8 cellular contexts compared by ENCODE assay signal in the genomic region with DNA sequence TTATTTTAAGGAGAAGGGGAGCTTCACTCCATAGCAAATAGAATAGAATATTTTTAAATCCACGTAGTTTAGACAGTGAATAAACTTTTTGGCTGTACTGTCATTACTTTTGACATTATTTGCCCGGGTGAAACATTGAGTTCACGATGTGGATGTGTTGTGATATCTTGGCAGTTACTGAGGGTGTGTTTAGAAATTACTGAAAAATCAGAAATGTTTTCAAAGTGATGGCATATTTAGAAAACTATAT. TPM values are rescaled to one million over a fixed set of nuclear protein-coding genes. Genes with fewer than 3 reads are reported as not detected.
A peak's percentile ranks its signal among the peaks of the same experiment; 100 is the strongest.
DNase-seq lines count a peak whose midpoint lies in the region; ATAC-seq, FAIRE-seq and TF ChIP-seq lines count a peak whose summit lies in the region.

No MANE protein-coding gene starts in this region.

- WGBS in SK-N-SH (ENCODE audit: low lambda C conversion rate): 9% methylated on average over 3 of the region's 3 CpGs

- H3K27me3 ChIP-seq in SK-N-SH (ENCODE audit: insufficient read depth) (no peaks in the 10 kb centered on the region), keratinocyte (ENCODE audit: control insufficient read depth, extremely low read depth, insufficient read depth, low read length) (no peaks in the 10 kb centered on the region), foreskin keratinocyte (no peaks in the 10 kb centered on the region)

- H3K9me3 Mint-ChIP-seq in activated naive CD8-positive, alpha-beta T cell treated with anti-CD3 and anti-CD28 coated beads, Interleukin-2, amount 10 ng/mL, durations not matched to agents 7 days and 5 days: no peaks in the 10 kb centered on the region

- H3K4me1 ChIP-seq in SK-N-SH (ENCODE audit: control insufficient read depth in 1 of 2, insufficient read depth in 2 of 2, low read depth in 1 of 2, low read length in 1 of 2): peaks cover 0 to 15% of the 10 kb centered on the region in 2 experiments; a peak in 2 of 4 replicates
- peaks cover 4% of the 10 kb centered on the region for H3K4me1 ChIP-seq in keratinocyte (ENCODE audit: control insufficient read depth, extremely low read depth, insufficient read depth, low read length)
- H3K4me1 ChIP-seq in foreskin keratinocyte: peaks cover 6% of the 10 kb centered on the region

- peak overlapping the region; percentile 91 for H2AFZ ChIP-seq in SK-N-SH (ENCODE audit: low read depth)
- peak overlapping the region; percentile 97 for H2AFZ ChIP-seq in keratinocyte (ENCODE audit: control insufficient read depth, low read length)

- H3K27ac Mint-ChIP-seq in activated naive CD8-positive, alpha-beta T cell treated with anti-CD3 and anti-CD28 coated beads, Interleukin-2, amount 10 ng/mL, durations not matched to agents 7 days and 5 days: peak overlapping the region; percentile 91

- DNase-seq in SK-N-SH (no peak), keratinocyte (ENCODE audit: low read depth, low spot score) (no peak), substantia nigra (lab: John Stamatoyannopoulos, UW) (no peak), middle frontal gyrus (ENCODE audit: extremely low spot score, low spot score) (no peak), foreskin keratinocyte (no peak), H4 (ENCODE audit: low spot score) (no peak)
- no peak for DNase-seq in activated naive CD8-positive, alpha-beta T cell treated with anti-CD3 and anti-CD28 coated beads, Interleukin-2, amount 10 ng/mL, durations not matched to agents 7 days and 5 days

- ATAC-seq in SK-N-SH treated with all-trans-retinoic acid at 6 μM for 48 hours (no peak), foreskin keratinocyte (no peak)
- no peak for ATAC-seq in activated naive CD8-positive, alpha-beta T cell treated with anti-CD3 and anti-CD28 coated beads, Interleukin-2, amount 10 ng/mL, durations not matched to agents 7 days and 5 days (ENCODE audit: low read depth)

- no peak for FAIRE-seq in keratinocyte (lab: Jason Lieb, UNC)

- peaks cover 6 to 9% of the 10 kb centered on the region in 2 experiments for H3K36me3 ChIP-seq in SK-N-SH (replicated peaks in 1 of 2; ENCODE audit: control insufficient read depth in 1 of 2, insufficient read depth in 2 of 2, low read length in 1 of 2)
- H3K36me3 ChIP-seq in keratinocyte (ENCODE audit: control insufficient read depth in 2 of 2, extremely low read depth in 1 of 2, insufficient read depth in 2 of 2, low read length in 2 of 2): peaks cover 0 to 4% of the 10 kb centered on the region in 2 experiments

- POLR2A ChIA-PET in SK-N-SH (lab: Yijun Ruan, JAX): interaction anchor here (0.6 kb wide), 1 partner anchor 266 kb away, joined by 3 read pairs; no protein-coding TSS in a partner anchor
- POLR2A ChIA-PET in activated naive CD8-positive, alpha-beta T cell treated with anti-CD3 and anti-CD28 coated beads, Interleukin-2, amount 10 ng/mL, durations not matched to agents 7 days and 5 days (lab: Charles Lee): interaction anchor here (0.8 to 2.5 kb wide), 2 partner anchors 120 to 123 kb away, joined by 4 to 34 read pairs; a partner anchor contains a TSS

- CTCF ChIA-PET in SK-N-SH (lab: Yijun Ruan, JAX): interaction anchor here (0.9 to 3.2 kb wide), 3 partner anchors 17 to 25 kb away, joined by 4 to 21 read pairs (median 5); no protein-coding TSS in a partner anchor

- peak overlapping the region; percentile 91 for H3K4me3 Mint-ChIP-seq in activated naive CD8-positive, alpha-beta T cell treated with anti-CD3 and anti-CD28 coated beads, Interleukin-2, amount 10 ng/mL, durations not matched to agents 7 days and 5 days

- no peak for TF ChIP-seq EP300 in SK-N-SH (IDR thresholded peaks at IDR 0.05; ENCODE audit: borderline replicate concordance in 1 of 2, low read depth in 1 of 2, low read length in 1 of 2)

- dilution Hi-C loops in keratinocyte (cut with MboI; ENCODE audit: extremely low pct_ligation_motif_present, low sequenced_read_pairs): no loop called here

- no peaks in the 10 kb centered on the region for H3K9me2 ChIP-seq in SK-N-SH

- H4K20me1 ChIP-seq in SK-N-SH (ENCODE audit: insufficient read depth) (no peaks in the 10 kb centered on the region), keratinocyte (ENCODE audit: control insufficient read depth, extremely low read depth, insufficient read depth, low read length) (no peaks in the 10 kb centered on the region)

- H3K9me1 ChIP-seq in keratinocyte (ENCODE audit: control insufficient read depth, extremely low read depth, insufficient read depth, low read length): no peaks in the 10 kb centered on the region

- H3K9me3 ChIP-seq in SK-N-SH (no peaks in the 10 kb centered on the region), keratinocyte (ENCODE audit: control insufficient read depth, low read depth, low read length) (no peaks in the 10 kb centered on the region)

- peaks cover 3% of the 10 kb centered on the region for H3F3A ChIP-seq in SK-N-SH (replicated peaks; ENCODE audit: insufficient read depth)

- H3K27ac ChIP-seq in SK-N-SH (ENCODE audit: low read depth in 2 of 2, low read length in 1 of 2) (peak overlapping the region; percentile 55 to 79; a peak in 3 of 4 replicates), keratinocyte (ENCODE audit: control insufficient read depth, insufficient read depth, low read length) (peak overlapping the region; percentile 86), substantia nigra (ENCODE audit: low read depth, low read length, poor library complexity, severe bottlenecking) (peak overlapping the region; percentile 85), foreskin keratinocyte (no peak overlapping the region)

- no peaks in the 10 kb centered on the region for H3K27me3 Mint-ChIP-seq in activated naive CD8-positive, alpha-beta T cell treated with anti-CD3 and anti-CD28 coated beads, Interleukin-2, amount 10 ng/mL, durations not matched to agents 7 days and 5 days

- H3K4me3 ChIP-seq in SK-N-SH (ENCODE audit: low read depth in 2 of 2, low read length in 1 of 2): peak overlapping the region; percentile 92 to 95
- H3K4me3 ChIP-seq in keratinocyte (ENCODE audit: control insufficient read depth in 2 of 3, extremely low read depth in 1 of 3, insufficient read depth in 2 of 3, low read depth in 1 of 3, low read length in 3 of 3): peak overlapping the region; percentile 77 to 93 (median 86)

- H3K9ac ChIP-seq in SK-N-SH (peak overlapping the region; percentile 70; the same call in 1 of the 2 replicates), keratinocyte (ENCODE audit: control insufficient read depth, extremely low read depth, insufficient read depth, low read length) (peak overlapping the region; percentile 90)

- H3K4me1 Mint-ChIP-seq in activated naive CD8-positive, alpha-beta T cell treated with anti-CD3 and anti-CD28 coated beads, Interleukin-2, amount 10 ng/mL, durations not matched to agents 7 days and 5 days: peaks cover 22% of the 10 kb centered on the region

- no peak for TF ChIP-seq CTCF in SK-N-SH (IDR thresholded peaks at IDR 0.05)
- no peak for TF ChIP-seq CTCF in keratinocyte (optimal IDR thresholded peaks at IDR 0.05 in 1 of 3, IDR thresholded peaks at IDR 0.05 in 1 of 3, conservative IDR thresholded peaks at IDR 0.05 in 1 of 3; ENCODE audit: extremely low read depth in 1 of 3, insufficient read depth in 2 of 3, low read length in 3 of 3)
- no peak for TF ChIP-seq CTCF in foreskin keratinocyte (conservative IDR thresholded peaks at IDR 0.05)

- H3K4me2 ChIP-seq in SK-N-SH (peak overlapping the region; percentile 78), keratinocyte (ENCODE audit: control insufficient read depth, extremely low read depth, insufficient read depth, low read depth, low read length) (peak overlapping the region; percentile 91)

- peaks cover 3% of the 10 kb centered on the region for H3K36me3 Mint-ChIP-seq in activated naive CD8-positive, alpha-beta T cell treated with anti-CD3 and anti-CD28 coated beads, Interleukin-2, amount 10 ng/mL, durations not matched to agents 7 days and 5 days

- H3K79me2 ChIP-seq in SK-N-SH (ENCODE audit: insufficient read depth) (peaks cover 39% of the 10 kb centered on the region), keratinocyte (ENCODE audit: control insufficient read depth, insufficient read depth, low read length) (peaks cover 39% of the 10 kb centered on the region)

- no peak for TF ChIP-seq RAD21 in SK-N-SH (IDR thresholded peaks at IDR 0.05; ENCODE audit: low read length)

TF ChIP-seq in SK-N-SH, 30 proteins besides CTCF, POLR2A, EP300 and RAD21 (continues in another document):
- TF ChIP-seq MEF2A (IDR thresholded peaks at IDR 0.05; ENCODE audit: borderline replicate concordance, low read depth): no peak
- TF ChIP-seq, protein P1, sequence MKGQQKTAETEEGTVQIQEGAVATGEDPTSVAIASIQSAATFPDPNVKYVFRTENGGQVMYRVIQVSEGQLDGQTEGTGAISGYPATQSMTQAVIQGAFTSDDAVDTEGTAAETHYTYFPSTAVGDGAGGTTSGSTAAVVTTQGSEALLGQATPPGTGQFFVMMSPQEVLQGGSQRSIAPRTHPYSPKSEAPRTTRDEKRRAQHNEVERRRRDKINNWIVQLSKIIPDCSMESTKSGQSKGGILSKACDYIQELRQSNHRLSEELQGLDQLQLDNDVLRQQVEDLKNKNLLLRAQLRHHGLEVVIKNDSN (IDR thresholded peaks at IDR 0.05; ENCODE audit: borderline replicate concordance, low read depth): no peak

RNA-seq across cellular contexts. Expression of a gene that starts 0.8 kb away (rescaled TPM):
- polyA plus RNA-seq in SK-N-SH (2012; rRNA removed): 62.5 and 231 TPM in 2 replicates
- polyA plus RNA-seq in SK-N-SH (2012; cell fraction: cytosol; rRNA removed): 145 and 212 TPM in 2 replicates
- polyA plus RNA-seq in SK-N-SH (2012; cell fraction: nucleus; rRNA removed): 154 and 190 TPM in 2 replicates
- 10 to 100 TPM; 32.4 to 33.0 TPM for total RNA-seq in activated naive CD8-positive, alpha-beta T cell treated with anti-CD3 and anti-CD28 coated beads, Interleukin-2, amount 10 ng/mL, durations not matched to agents 7 days and 5 days
- polyA plus RNA-seq in keratinocyte: 97.7 to 324 TPM (median 116 TPM) in 3 replicates
- polyA plus RNA-seq in keratinocyte (2011; ENCODE audit: low read depth): 16.5 TPM
- polyA plus RNA-seq in keratinocyte (2011; cell fraction: cytosol; rRNA removed): 189 and 285 TPM in 2 replicates
- polyA plus RNA-seq in keratinocyte (2011; cell fraction: nucleus; rRNA removed): 252 and 266 TPM in 2 replicates
- 84.0 and 154 TPM in 2 replicates for polyA plus RNA-seq in keratinocyte (2012; ENCODE audit: low replicate concordance)
- 24.0 to 149 TPM (median 97.5 TPM) in 3 replicates for polyA minus RNA-seq in keratinocyte
- 31.8 TPM for polyA minus RNA-seq in keratinocyte (2011; cell fraction: cytosol; rRNA and poly(A)+ RNA removed)
- polyA minus RNA-seq in keratinocyte (2011; cell fraction: nucleus; rRNA and poly(A)+ RNA removed): 77.9 and 134 TPM in 2 replicates
- total RNA-seq in foreskin keratinocyte: 57.1 and 58.7 TPM in 2 replicates
- 24.5 and 27.3 TPM in 2 replicates for polyA plus RNA-seq in foreskin keratinocyte
- total RNA-seq in H4 (2014; rRNA removed; shearing (Covaris generic)): 4.6 and 43.4 TPM in 2 replicates
